In the genomic region with DNA sequence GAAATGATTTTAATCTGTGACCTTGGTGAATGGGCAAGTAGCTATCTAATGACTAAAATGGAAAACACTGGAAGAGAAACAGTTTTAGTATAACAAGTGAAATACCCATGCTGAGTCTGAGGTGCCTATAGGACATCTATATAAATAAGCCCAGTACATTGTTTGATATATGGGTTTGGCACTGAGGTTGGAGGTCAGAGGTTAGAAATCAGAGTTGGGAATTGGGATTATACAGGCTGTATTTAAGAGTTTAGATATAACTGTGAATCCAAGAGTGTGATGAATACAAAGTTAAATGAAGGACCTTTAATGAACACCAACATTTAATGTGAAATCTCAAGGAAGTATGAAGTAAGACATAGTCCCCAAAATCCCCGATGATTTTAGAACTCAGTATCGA, we compare ENCODE assay signal across 39 cellular contexts. TPM values are rescaled to one million over a fixed set of nuclear protein-coding genes. Genes with fewer than 3 reads are reported as not detected.
"Had no signal": no experiment of that assay in that cellular context is flagged by ENCODE, and none has a peak within 500 bp of the region (broad histone marks: within the 10 kb centered on the region; RNA-seq: fewer than 3 reads in every experiment).

No MANE protein-coding gene starts in this region.

- H3K27ac ChIP-seq: KMS-11 had no signal

- H3K9ac ChIP-seq: KMS-11 had no signal

- H3K9me3 ChIP-seq: MG63 had no signal

- DNase-seq: Karpas-422, Kasumi-1, MG63, MM.1S, MV-4-11, NCI-H1048, NCI-H1092, NCI-H1092 treated with DMSO at 0.1 percent for 48 hours, NCI-H1105, NCI-H1105 treated with DMSO at 0.1 percent for 48 hours, NCI-H1417, NCI-H1417 treated with DMSO at 0.1 percent for 48 hours, NCI-H1436, NCI-H1436 treated with DMSO at 0.1 percent for 48 hours, NCI-H146, NCI-H1694, NCI-H1694 treated with DMSO at 0.1 percent for 48 hours, NCI-H187, NCI-H187 treated with DMSO at 0.1 percent for 48 hours, NCI-H1930, NCI-H2029, NCI-H2029 treated with DMSO at 0.1 percent for 48 hours, NCI-H2081, NCI-H2081 treated with DMSO at 0.1 percent for 48 hours, NCI-H2107, NCI-H2171, NCI-H2171 treated with DMSO at 0.1 percent for 48 hours, NCI-H2227 treated with DMSO at 0.1 percent for 48 hours, NCI-H226, NCI-H345, NCI-H446, NCI-H446 treated with DMSO at 0.1 percent for 48 hours, NCI-H510A, NCI-H510A treated with DMSO at 0.1 percent for 48 hours had no signal

- H3K36me3 ChIP-seq: MG63 had no signal

- H3K4me2 ChIP-seq: KMS-11 had no signal

- H3K27me3 ChIP-seq: MG63 had no signal

- H3K4me3 ChIP-seq: MG63 had no signal

RNA-seq across cellular contexts. Expression of a gene that starts 3.1 kb away (rescaled TPM):
- total RNA-seq: LHCN-M2, MCF 10A, NCI-H460 had no signal

RNA-seq across cellular contexts. Expression of a gene that starts 10.5 kb away (rescaled TPM):
- total RNA-seq: LHCN-M2, M059J, MCF 10A, NCI-H460 had no signal

RNA-seq across cellular contexts. Expression of a gene that starts 12.3 kb away (rescaled TPM):
- total RNA-seq: LHCN-M2, M059J, MCF 10A, NCI-H460 had no signal

RNA-seq across cellular contexts. Expression of a gene that starts 17.2 kb away (rescaled TPM):
- total RNA-seq: LHCN-M2, M059J, MCF 10A, NCI-H460 had no signal

RNA-seq across cellular contexts. Expression of a gene that starts 32.4 kb away (rescaled TPM):
- total RNA-seq: LHCN-M2, MCF 10A had no signal
